In genomic region chr3:45870099-45870498, GRCh38 we compare ENCODE assay signal across 11 cellular contexts. TPM values are rescaled to one million over a fixed set of nuclear protein-coding genes. Genes with fewer than 3 reads are reported as not detected.
DNase-seq lines count a peak whose midpoint lies in the region; ATAC-seq and TF ChIP-seq lines count a peak whose summit lies in the region.
"Had no signal": no experiment of that assay in that cellular context is flagged by ENCODE, and none has a peak within 500 bp of the region (broad histone marks: within the 10 kb centered on the region; RNA-seq: fewer than 3 reads in every experiment).

No MANE protein-coding gene starts in this region.

- H3K36me3 ChIP-seq in KMS-11 (ENCODE audit: insufficient read depth) (no peaks in the 10 kb centered on the region), endodermal cell (ENCODE audit: control insufficient read depth, insufficient read depth, low read length) (no peaks in the 10 kb centered on the region)

- H3K27me3 ChIP-seq in KMS-11 (ENCODE audit: insufficient read depth, low read depth) (no peaks in the 10 kb centered on the region), endodermal cell (ENCODE audit: control insufficient read depth, insufficient read depth, low read length, poor library complexity, severe bottlenecking) (peaks cover 19% of the 10 kb centered on the region)

- H3K4me1 ChIP-seq in KMS-11 (ENCODE audit: low read depth, poor library complexity, severe bottlenecking) (peaks cover 26% of the 10 kb centered on the region), endodermal cell (ENCODE audit: control insufficient read depth, insufficient read depth, low read length) (no peaks in the 10 kb centered on the region)

- H3K9me3 ChIP-seq in endodermal cell (ENCODE audit: control insufficient read depth, low read length) = no peaks in the 10 kb centered on the region

- H3K4me3 Mint-ChIP-seq in activated CD8-positive, alpha-beta memory T cell treated with anti-CD3 and anti-CD28 coated beads, Interleukin-2, amount 10 ng/mL, durations not matched to agents 7 days and 5 days = no peak overlapping the region
- H3K4me3 Mint-ChIP-seq in endodermal cell = no peak overlapping the region
- H3K4me3 Mint-ChIP-seq: dendritic cell treated with granulocyte-macrophage colony-stimulating factor and Interleukin-4, amounts not matched to agents 40 ng/mL and 50 ng/mL, for 4 days had no signal

- DNase-seq in activated CD8-positive, alpha-beta memory T cell treated with anti-CD3 and anti-CD28 coated beads, Interleukin-2, amount 10 ng/mL, durations not matched to agents 7 days and 5 days = peak; percentile 79
- peak; percentile 41 for DNase-seq in effector CD8-positive, alpha-beta T cell (lab: John Stamatoyannopoulos, UW)
- peak; percentile 14 to 38 for DNase-seq in stimulated activated CD8-positive, alpha-beta memory T cell treated with anti-CD3 and anti-CD28 coated beads, Interleukin-2, amount 100 ng/mL, for 1 hour (ENCODE audit: low read depth in 2 of 2)
- DNase-seq in endodermal cell (no peak), NCI-H2227 (lab: John Stamatoyannopoulos, UW; ENCODE audit: unreplicated experiment) (no peak), COR-L47 (lab: John Stamatoyannopoulos, UW) (no peak)
- DNase-seq: hippocampal formation had no signal

- no peak overlapping the region for H2AFZ ChIP-seq in KMS-11 (ENCODE audit: low read depth)

- peaks cover 66% of the 10 kb centered on the region for H3K4me1 Mint-ChIP-seq in activated CD8-positive, alpha-beta memory T cell treated with anti-CD3 and anti-CD28 coated beads, Interleukin-2, amount 10 ng/mL, durations not matched to agents 7 days and 5 days
- H3K4me1 Mint-ChIP-seq in endodermal cell = peaks cover 15% of the 10 kb centered on the region

- CTCF ChIA-PET in activated CD8-positive, alpha-beta memory T cell treated with anti-CD3 and anti-CD28 coated beads, Interleukin-2, amount 10 ng/mL, durations not matched to agents 7 days and 5 days (lab: Charles Lee) = interaction anchor here (0.6 kb wide), 1 partner anchor 8 kb away, joined by 3 read pairs; no protein-coding TSS in a partner anchor

- H3K36me3 Mint-ChIP-seq in activated CD8-positive, alpha-beta memory T cell treated with anti-CD3 and anti-CD28 coated beads, Interleukin-2, amount 10 ng/mL, durations not matched to agents 7 days and 5 days = peaks cover 13% of the 10 kb centered on the region
- no peaks in the 10 kb centered on the region for H3K36me3 Mint-ChIP-seq in endodermal cell (ENCODE audit: low read depth)

- no peak overlapping the region for H3K27ac ChIP-seq in KMS-11
- H3K27ac ChIP-seq in endodermal cell (ENCODE audit: low read depth, low read length) = no peak overlapping the region
- H3K27ac ChIP-seq: C4-2B had no signal

- no peaks in the 10 kb centered on the region for H3K79me2 ChIP-seq in KMS-11 (ENCODE audit: insufficient read depth, low read depth)

- H3K4me3 ChIP-seq in KMS-11 (IDR thresholded peaks at IDR 0.05; ENCODE audit: insufficient read depth, low read depth, low read length) (no peak overlapping the region), endodermal cell (ENCODE audit: low read length) (no peak overlapping the region)

- peak overlapping the region; percentile 38 for H3K4me2 ChIP-seq in KMS-11

- peak; percentile 73 for ATAC-seq in activated CD8-positive, alpha-beta memory T cell treated with anti-CD3 and anti-CD28 coated beads, Interleukin-2, amount 10 ng/mL, durations not matched to agents 7 days and 5 days
- ATAC-seq in HG03432 (IDR thresholded peaks at IDR 0.05; ENCODE audit: unreplicated experiment) = no peak

- 88 to 100% methylated on average over 1 to 4 of the region's 4 CpGs for WGBS in endodermal cell (ENCODE audit: insufficient coverage in 1 of 2, insufficient read length in 1 of 2), 2 experiments

- H3K9ac ChIP-seq in KMS-11 = no peak overlapping the region
- no peak overlapping the region for H3K9ac ChIP-seq in endodermal cell (ENCODE audit: extremely low read depth, low read length, poor library complexity, severe bottlenecking)

- H3K27me3 Mint-ChIP-seq in activated CD8-positive, alpha-beta memory T cell treated with anti-CD3 and anti-CD28 coated beads, Interleukin-2, amount 10 ng/mL, durations not matched to agents 7 days and 5 days = peaks cover 83% of the 10 kb centered on the region
- peaks cover 13% of the 10 kb centered on the region for H3K27me3 Mint-ChIP-seq in endodermal cell (ENCODE audit: insufficient read depth)

- TF ChIP-seq CTCF in KMS-11 (conservative IDR thresholded peaks at IDR 0.05; ENCODE audit: low read depth, low read length) (no peak), endodermal cell (conservative IDR thresholded peaks at IDR 0.05) (no peak)

- H3K9me3 Mint-ChIP-seq in activated CD8-positive, alpha-beta memory T cell treated with anti-CD3 and anti-CD28 coated beads, Interleukin-2, amount 10 ng/mL, durations not matched to agents 7 days and 5 days (ENCODE audit: low read depth) = peaks cover 5% of the 10 kb centered on the region
- H3K9me3 Mint-ChIP-seq in endodermal cell = no peaks in the 10 kb centered on the region

- H3K27ac Mint-ChIP-seq in activated CD8-positive, alpha-beta memory T cell treated with anti-CD3 and anti-CD28 coated beads, Interleukin-2, amount 10 ng/mL, durations not matched to agents 7 days and 5 days = peak overlapping the region; percentile 19
- no peak overlapping the region for H3K27ac Mint-ChIP-seq in endodermal cell
- H3K27ac Mint-ChIP-seq: dendritic cell treated with granulocyte-macrophage colony-stimulating factor and Interleukin-4, amounts not matched to agents 40 ng/mL and 50 ng/mL, for 4 days had no signal

- H4K20me1 ChIP-seq in KMS-11 (ENCODE audit: insufficient read depth) = no peaks in the 10 kb centered on the region

RNA-seq across cellular contexts. Expression of gene CCR9, which starts 16.2 kb away (rescaled TPM):
- total RNA-seq in activated CD8-positive, alpha-beta memory T cell treated with anti-CD3 and anti-CD28 coated beads, Interleukin-2, amount 10 ng/mL, durations not matched to agents 7 days and 5 days = 1 to 10 TPM; 3.2 to 9.7 TPM
- not detected for total RNA-seq in endodermal cell
- polyA plus RNA-seq in endodermal cell (2013, experiment 1 of 2) = not detected
- not detected for polyA plus RNA-seq in endodermal cell (2013, experiment 2 of 2)

RNA-seq across cellular contexts. Expression of gene LZTFL1, which starts 28.2 kb away (rescaled TPM):
- total RNA-seq in activated CD8-positive, alpha-beta memory T cell treated with anti-CD3 and anti-CD28 coated beads, Interleukin-2, amount 10 ng/mL, durations not matched to agents 7 days and 5 days = 1 to 10 TPM; 6.1 to 9.3 TPM
- total RNA-seq in endodermal cell = 10 to 100 TPM; 12.1 to 19.8 TPM
- 29.6 TPM for polyA plus RNA-seq in endodermal cell (2013, experiment 1 of 2)
- polyA plus RNA-seq in endodermal cell (2013, experiment 2 of 2) = 29.9 TPM

Comparison
In these comparisons a context has a peak if more than half of its experiments do, and no peak if none do; other contexts are left out.
1. DNase-seq: peak in activated CD8-positive, alpha-beta memory T cell treated with anti-CD3 and anti-CD28 coated beads, Interleukin-2, amount 10 ng/mL, durations not matched to agents 7 days and 5 days (single experiment), effector CD8-positive, alpha-beta T cell (single experiment) and stimulated activated CD8-positive, alpha-beta memory T cell treated with anti-CD3 and anti-CD28 coated beads, Interleukin-2, amount 100 ng/mL, for 1 hour (2 of 2); none in endodermal cell (single experiment), NCI-H2227 (single experiment) and COR-L47 (single experiment).
2. RNA of gene CCR9, which starts 16.2 kb away (total RNA-seq): 3.2 to 9.7 TPM in activated CD8-positive, alpha-beta memory T cell treated with anti-CD3 and anti-CD28 coated beads, Interleukin-2, amount 10 ng/mL, durations not matched to agents 7 days and 5 days; not detected in endodermal cell; every median in the first group is over 4 times any median in the second.